Comparison of ENCODE assay signal across 20 cellular contexts in genomic region chr16:18041864-18042834, GRCh38.
"Had no signal": no experiment of that assay in that cellular context is flagged by ENCODE, and none has a peak within 500 bp of the region (broad histone marks: within the 10 kb centered on the region; RNA-seq: fewer than 3 reads in every experiment).

No MANE protein-coding gene starts in this region.

- H3K79me2 ChIP-seq: parathyroid adenoma had no signal

- H3K4me1 ChIP-seq: heart left ventricle, parathyroid adenoma had no signal

- FAIRE-seq: astrocyte, bronchial epithelial cell, frontal cortex, urothelium cell line had no signal

- ATAC-seq: activated CD8-positive, alpha-beta memory T cell treated with anti-CD3 and anti-CD28 coated beads, Interleukin-2, amount 10 ng/mL, durations not matched to agents 7 days and 5 days; heart left ventricle; left lobe of liver; naive thymus-derived CD8-positive, alpha-beta T cell; stimulated activated effector memory CD8-positive, alpha-beta T cell treated with anti-CD3 and anti-CD28 coated beads, Interleukin-12 subunit alpha, Interleukin-12 subunit beta, amount 100 ng/mL, for 72 hours had no signal

- H3K27me3 ChIP-seq: neutrophil, thyroid gland had no signal

- H3K36me3 ChIP-seq: heart left ventricle, neutrophil, thyroid gland had no signal

- H2AFZ ChIP-seq: parathyroid adenoma had no signal

- H3K9me3 ChIP-seq: heart left ventricle, neutrophil, thyroid gland had no signal

- H3K4me3 ChIP-seq: heart left ventricle, thyroid gland had no signal

- H3K27ac ChIP-seq: heart left ventricle, neutrophil, parathyroid adenoma, thyroid gland had no signal

- H3K9ac ChIP-seq: parathyroid adenoma had no signal

- DNase-seq: activated CD4-positive, alpha-beta memory T cell treated with anti-CD3 and anti-CD28 coated beads for 36 hours; activated CD8-positive, alpha-beta memory T cell treated with anti-CD3 and anti-CD28 coated beads, Interleukin-2, amount 10 ng/mL, durations not matched to agents 7 days and 5 days; activated effector memory CD4-positive, alpha-beta T cell treated with Interleukin-2 at 50 U/mL for 16 hours; activated naive CD4-positive, alpha-beta T cell treated with anti-CD3 and anti-CD28 coated beads, Interleukin-2, amount 50 U/mL, for 16 hours; activated T-cell treated with anti-CD3 and anti-CD28 coated beads, Interleukin-2, amount 50 U/mL, for 24 hours; endodermal cell; heart left ventricle; islet precursor cell; naive thymus-derived CD8-positive, alpha-beta T cell; stimulated activated CD4-positive, alpha-beta T cell treated with anti-CD3 and anti-CD28 coated beads, Interleukin-12 subunit alpha, Interleukin-12 subunit beta, amount 100 ng/mL, for 4 hours; T-helper 9 cell; thyroid gland had no signal
